Comparison of ENCODE assay signal across 1 cellular context in genomic region chr7:94561841-94562514, GRCh38.
TF ChIP-seq lines count a peak whose summit lies in the region.

No MANE protein-coding gene starts in this region.

TF ChIP-seq in HepG2, 621 proteins besides CTCF, POLR2A, EP300 and RAD21 (continued from another document):
- no peak for TF ChIP-seq KLF6 (CRISPR knock-in tag; IDR thresholded peaks at IDR 0.05)
